ENCODE assay signal across 24 cellular contexts in the genomic region with DNA sequence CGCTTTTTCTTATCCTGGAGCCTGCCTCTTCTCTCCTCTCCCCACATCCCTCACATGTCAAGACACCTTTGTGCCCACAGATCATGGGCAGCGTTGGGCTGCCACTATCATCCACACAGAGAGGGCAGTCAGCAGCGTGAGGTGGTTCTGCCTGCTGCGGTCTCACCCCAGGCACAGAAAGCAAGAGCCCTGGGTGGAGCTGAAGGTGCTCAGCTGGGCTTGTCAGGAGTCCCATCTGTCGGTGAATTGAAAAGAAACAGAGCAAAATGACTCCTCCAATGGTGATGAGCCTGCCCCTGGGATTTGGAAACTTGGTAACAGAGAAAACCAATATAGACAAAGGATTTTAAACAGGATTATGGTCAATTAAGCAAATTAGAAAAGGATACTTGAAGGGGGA.
A peak's percentile ranks its signal among the peaks of the same experiment; 100 is the strongest.
DNase-seq lines count a peak whose midpoint lies in the region; ATAC-seq, FAIRE-seq and TF ChIP-seq lines count a peak whose summit lies in the region.
"Had no signal": no experiment of that assay in that cellular context is flagged by ENCODE, and none has a peak within 500 bp of the region (broad histone marks: within the 10 kb centered on the region; RNA-seq: fewer than 3 reads in every experiment).

No MANE protein-coding gene starts in this region.

- H3K4me3 Mint-ChIP-seq in activated naive CD4-positive, alpha-beta T cell treated with anti-CD3 and anti-CD28 coated beads, Interleukin-2, amount 50 U/mL, for 24 hours: peak overlapping the region; percentile 58
- peak overlapping the region in 1 of 5 experiments; percentile 30 for H3K4me3 Mint-ChIP-seq in brain
- H3K4me3 Mint-ChIP-seq in stimulated activated effector memory CD8-positive, alpha-beta T cell treated with anti-CD3 and anti-CD28 coated beads, Interleukin-12 subunit alpha, Interleukin-12 subunit beta, amount 100 ng/mL, for 72 hours: peak overlapping the region; percentile 52
- H3K4me3 Mint-ChIP-seq: IgD-negative memory B cell, memory B cell, nephron had no signal

- peaks cover 13% of the 10 kb centered on the region for H3K4me1 Mint-ChIP-seq in activated naive CD4-positive, alpha-beta T cell treated with anti-CD3 and anti-CD28 coated beads, Interleukin-2, amount 50 U/mL, for 24 hours
- H3K4me1 Mint-ChIP-seq in brain: peaks cover 27% of the 10 kb centered on the region
- peaks cover 6% of the 10 kb centered on the region for H3K4me1 Mint-ChIP-seq in stimulated activated effector memory CD8-positive, alpha-beta T cell treated with anti-CD3 and anti-CD28 coated beads, Interleukin-12 subunit alpha, Interleukin-12 subunit beta, amount 100 ng/mL, for 72 hours
- H3K4me1 Mint-ChIP-seq: memory B cell had no signal

- WGBS in HepG2 (ENCODE audit: low lambda C conversion rate): 26% methylated on average over 5 of the region's 5 CpGs

- in situ Hi-C loops in HepG2 (cut with HindIII; ENCODE audit: extremely low pct_ligation_motif_present, low pct_unique_long_range_greater_than_20kb): no loop called here

- POLR2A ChIA-PET in HepG2 (lab: Yijun Ruan, JAX): no interaction called here

- no peak for TF ChIP-seq RAD21 in HepG2 (CRISPR knock-in tag; IDR thresholded peaks at IDR 0.05)

- TF ChIP-seq EP300 in HepG2 (IDR thresholded peaks at IDR 0.05; ENCODE audit: low read depth in 2 of 2, low read length in 2 of 2) (no peak), HepG2 (CRISPR knock-in tag; IDR thresholded peaks at IDR 0.05; ENCODE audit: borderline replicate concordance) (no peak)

- DNase-seq in activated naive CD4-positive, alpha-beta T cell treated with anti-CD3 and anti-CD28 coated beads, Interleukin-2, amount 50 U/mL, for 16 hours: no peak
- peak; percentile 80 for DNase-seq in SK-N-DZ (ENCODE audit: low spot score)
- no peak for DNase-seq in stimulated activated effector memory CD8-positive, alpha-beta T cell treated with anti-CD3 and anti-CD28 coated beads, Interleukin-12 subunit alpha, Interleukin-12 subunit beta, amount 100 ng/mL, for 72 hours (ENCODE audit: low spot score in 2 of 2)
- DNase-seq in NCI-H1694 treated with DMSO at 0.1 percent for 48 hours (lab: John Stamatoyannopoulos, UW): no peak
- DNase-seq in NCI-H2107 (lab: John Stamatoyannopoulos, UW): no peak
- no peak for DNase-seq in HepG2 (ENCODE audit: low spot score)
- DNase-seq: Calu3; foreskin keratinocyte; NCI-H2029 treated with DMSO at 0.1 percent for 48 hours; NCI-H526 treated with DMSO at 0.1 percent for 48 hours; SIG-M5; stimulated activated CD8-positive, alpha-beta memory T cell treated with anti-CD3 and anti-CD28 coated beads, Interleukin-4, amount 100 ng/mL, for 48 hours; T1000 had no signal

- TF ChIP-seq CTCF in brain (conservative IDR thresholded peaks at IDR 0.05) (no peak), HepG2 (CRISPR knock-in tag; IDR thresholded peaks at IDR 0.05) (no peak)

- H4K20me1 ChIP-seq in HepG2 (ENCODE audit: insufficient read depth, low read length): no peaks in the 10 kb centered on the region

- no TSS peak for BruUV-seq in HepG2 (replicated peaks; lab: Mats Ljungman, UMichigan)

- no peaks in the 10 kb centered on the region for H3K36me3 ChIP-seq in HepG2 (replicated peaks in 1 of 2; ENCODE audit: control insufficient read depth in 1 of 2, insufficient read depth in 2 of 2, low read length in 2 of 2)
- H3K36me3 ChIP-seq: ascending aorta, suprapubic skin had no signal

- TF ChIP-seq POLR2A in HepG2 (IDR thresholded peaks at IDR 0.05; ENCODE audit: insufficient read depth in 1 of 2, low read depth in 2 of 2, low read length in 2 of 2): no peak

- no peak overlapping the region for H3K27ac ChIP-seq in HepG2 (ENCODE audit: extremely low read length, insufficient read depth, low read length)
- H3K27ac ChIP-seq: ascending aorta, foreskin keratinocyte, HL-60, suprapubic skin had no signal

- H3K27me3 Mint-ChIP-seq in activated naive CD4-positive, alpha-beta T cell treated with anti-CD3 and anti-CD28 coated beads, Interleukin-2, amount 50 U/mL, for 24 hours: peaks cover 3% of the 10 kb centered on the region
- H3K27me3 Mint-ChIP-seq in brain: peaks cover 5% of the 10 kb centered on the region

- peak overlapping the region; percentile 66 for H3K27ac Mint-ChIP-seq in activated naive CD4-positive, alpha-beta T cell treated with anti-CD3 and anti-CD28 coated beads, Interleukin-2, amount 50 U/mL, for 24 hours
- H3K27ac Mint-ChIP-seq in brain: peak overlapping the region in 4 of 5 experiments; percentile 19 to 96 (median 80)
- peak overlapping the region; percentile 53 for H3K27ac Mint-ChIP-seq in stimulated activated effector memory CD8-positive, alpha-beta T cell treated with anti-CD3 and anti-CD28 coated beads, Interleukin-12 subunit alpha, Interleukin-12 subunit beta, amount 100 ng/mL, for 72 hours
- H3K27ac Mint-ChIP-seq: memory B cell had no signal

- CTCF ChIA-PET in HepG2 (lab: Yijun Ruan, JAX; ENCODE audit: low intra/inter-chr PET ratio, low total read pairs): no interaction called here

- intact Hi-C loops in HepG2 (cut with micrococcal nuclease; ENCODE audit: unreplicated experiment): no loop called here

- H3K79me2 ChIP-seq in HepG2 (ENCODE audit: insufficient read depth, low read length): no peaks in the 10 kb centered on the region

- no peaks in the 10 kb centered on the region for H3K4me1 ChIP-seq in HepG2 (ENCODE audit: insufficient read depth, low read length)
- H3K4me1 ChIP-seq: ascending aorta, suprapubic skin had no signal

- H3K4me2 ChIP-seq in HepG2 (ENCODE audit: low read depth, low read length): no peak overlapping the region
- H3K4me2 ChIP-seq: smooth muscle cell had no signal

- no peak overlapping the region for H3K9ac ChIP-seq in HepG2 (ENCODE audit: insufficient read depth, low read depth, low read length)

- no peaks in the 10 kb centered on the region for H3K9me3 Mint-ChIP-seq in activated naive CD4-positive, alpha-beta T cell treated with anti-CD3 and anti-CD28 coated beads, Interleukin-2, amount 50 U/mL, for 24 hours
- peaks cover 0 to 9% (median 0%) of the 10 kb centered on the region in 5 experiments for H3K9me3 Mint-ChIP-seq in brain
- no peaks in the 10 kb centered on the region for H3K9me3 Mint-ChIP-seq in stimulated activated effector memory CD8-positive, alpha-beta T cell treated with anti-CD3 and anti-CD28 coated beads, Interleukin-12 subunit alpha, Interleukin-12 subunit beta, amount 100 ng/mL, for 72 hours
- H3K9me3 Mint-ChIP-seq: memory B cell, nephron had no signal

- FAIRE-seq in HepG2 (lab: Jason Lieb, UNC): no peak
- FAIRE-seq: endothelial cell of umbilical vein, H54 had no signal

- no peak for ATAC-seq in stimulated activated effector memory CD8-positive, alpha-beta T cell treated with anti-CD3 and anti-CD28 coated beads, Interleukin-12 subunit alpha, Interleukin-12 subunit beta, amount 100 ng/mL, for 72 hours
- no peak for ATAC-seq in HepG2

- H3K4me3 ChIP-seq in HepG2 (replicated peaks in 1 of 3; ENCODE audit: insufficient read depth in 1 of 3, low read depth in 2 of 3, low read length in 3 of 3): no peak overlapping the region
- H3K4me3 ChIP-seq: ascending aorta, smooth muscle cell, suprapubic skin had no signal

- H3K9me3 ChIP-seq in HepG2 (ENCODE audit: low read length): no peaks in the 10 kb centered on the region
- H3K9me3 ChIP-seq: ascending aorta, suprapubic skin had no signal

- H3K27me3 ChIP-seq in HepG2 (ENCODE audit: control insufficient read depth in 1 of 2, insufficient read depth in 2 of 2, low read length in 2 of 2): peaks cover 0 to 3% of the 10 kb centered on the region in 2 experiments; a peak in 1 of 5 replicates
- H3K27me3 ChIP-seq: ascending aorta had no signal

- H3K36me3 Mint-ChIP-seq in activated naive CD4-positive, alpha-beta T cell treated with anti-CD3 and anti-CD28 coated beads, Interleukin-2, amount 50 U/mL, for 24 hours: no peaks in the 10 kb centered on the region
- no peaks in the 10 kb centered on the region for H3K36me3 Mint-ChIP-seq in brain
- no peaks in the 10 kb centered on the region for H3K36me3 Mint-ChIP-seq in stimulated activated effector memory CD8-positive, alpha-beta T cell treated with anti-CD3 and anti-CD28 coated beads, Interleukin-12 subunit alpha, Interleukin-12 subunit beta, amount 100 ng/mL, for 72 hours
- H3K36me3 Mint-ChIP-seq: memory B cell had no signal

- no peak overlapping the region for H2AFZ ChIP-seq in HepG2 (ENCODE audit: low read length)

TF ChIP-seq in HepG2, 621 proteins besides CTCF, POLR2A, EP300 and RAD21:
- no peak for TF ChIP-seq SATB2 (CRISPR knock-in tag; IDR thresholded peaks at IDR 0.05)
- TF ChIP-seq MEIS2 (CRISPR knock-in tag; IDR thresholded peaks at IDR 0.05): no peak
- no peak for TF ChIP-seq ZKSCAN8 (CRISPR knock-in tag; IDR thresholded peaks at IDR 0.05; ENCODE audit: borderline replicate concordance)
- no peak for TF ChIP-seq ZNF3 (CRISPR knock-in tag; IDR thresholded peaks at IDR 0.05)
- no peak for TF ChIP-seq ZNF562 (CRISPR knock-in tag; IDR thresholded peaks at IDR 0.05; ENCODE audit: borderline replicate concordance)
- no peak for TF ChIP-seq GTF3A (CRISPR knock-in tag; conservative IDR thresholded peaks at IDR 0.05)
- TF ChIP-seq, protein P1, sequence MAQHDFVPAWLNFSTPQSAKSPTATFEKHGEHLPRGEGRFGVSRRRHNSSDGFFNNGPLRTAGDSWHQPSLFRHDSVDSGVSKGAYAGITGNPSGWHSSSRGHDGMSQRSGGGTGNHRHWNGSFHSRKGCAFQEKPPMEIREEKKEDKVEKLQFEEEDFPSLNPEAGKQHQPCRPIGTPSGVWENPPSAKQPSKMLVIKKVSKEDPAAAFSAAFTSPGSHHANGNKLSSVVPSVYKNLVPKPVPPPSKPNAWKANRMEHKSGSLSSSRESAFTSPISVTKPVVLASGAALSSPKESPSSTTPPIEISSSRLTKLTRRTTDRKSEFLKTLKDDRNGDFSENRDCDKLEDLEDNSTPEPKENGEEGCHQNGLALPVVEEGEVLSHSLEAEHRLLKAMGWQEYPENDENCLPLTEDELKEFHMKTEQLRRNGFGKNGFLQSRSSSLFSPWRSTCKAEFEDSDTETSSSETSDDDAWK (CRISPR knock-in tag; IDR thresholded peaks at IDR 0.05): no peak
- no peak for TF ChIP-seq RCOR2 (CRISPR knock-in tag; IDR thresholded peaks at IDR 0.05)
- TF ChIP-seq KLF9 (CRISPR knock-in tag; IDR thresholded peaks at IDR 0.05; ENCODE audit: low read depth): no peak
- TF ChIP-seq ZNF274 (CRISPR knock-in tag; IDR thresholded peaks at IDR 0.05): no peak
- TF ChIP-seq PAF1 (CRISPR knock-in tag; IDR thresholded peaks at IDR 0.05): no peak
- TF ChIP-seq KDM3A (CRISPR knock-in tag; IDR thresholded peaks at IDR 0.05; ENCODE audit: low read depth): no peak
TF ChIP-seq in HepG2: peak in this region for 0.
